9 cellular contexts compared by ENCODE assay signal in genomic region chr1:54272134-54272533, GRCh38.
A peak's percentile ranks its signal among the peaks of the same experiment; 100 is the strongest.
DNase-seq lines count a peak whose midpoint lies in the region; ATAC-seq and TF ChIP-seq lines count a peak whose summit lies in the region.
"Had no signal": no experiment of that assay in that cellular context is flagged by ENCODE, and none has a peak within 500 bp of the region (broad histone marks: within the 10 kb centered on the region; RNA-seq: fewer than 3 reads in every experiment).

No MANE protein-coding gene starts in this region.

- H4K20me1 ChIP-seq in BLaER1: peaks cover 93% of the 10 kb centered on the region

- in situ Hi-C loops in brain microvascular endothelial cell (cut with HindIII; ENCODE audit: low pct_ligation_motif_present, low sequenced_read_pairs): no loop called here

- no peak for TF ChIP-seq POLR2A in prostate gland (IDR thresholded peaks at IDR 0.05)

- peak; percentile 35 for DNase-seq in kidney tubule cell (ENCODE audit: low spot score)
- no peak for DNase-seq in prostate gland (ENCODE audit: low spot score)
- no peak for DNase-seq in brain microvascular endothelial cell
- no peak for DNase-seq in NCI-H128 (lab: John Stamatoyannopoulos, UW; ENCODE audit: unreplicated experiment)
- DNase-seq in amniotic stem cell (lab: John Stamatoyannopoulos, UW): no peak

- intact Hi-C loops in prostate gland (cut with DNase I): loop anchor here (2.0 kb wide), 1 partner anchor 135 kb away; the partner anchor contains the start of gene SSBP3

- H3K4me1 ChIP-seq in BLaER1 (peaks cover 30% of the 10 kb centered on the region), prostate gland (replicated peaks) (peaks cover 35% of the 10 kb centered on the region)

- H3K27me3 ChIP-seq in BLaER1: no peaks in the 10 kb centered on the region
- H3K27me3 ChIP-seq in prostate gland (replicated peaks; ENCODE audit: insufficient read depth): no peaks in the 10 kb centered on the region
- H3K27me3 ChIP-seq in brain microvascular endothelial cell (replicated peaks): no peaks in the 10 kb centered on the region

- H3K36me3 ChIP-seq in BLaER1 (peaks cover 61% of the 10 kb centered on the region), prostate gland (no peaks in the 10 kb centered on the region), brain microvascular endothelial cell (replicated peaks) (no peaks in the 10 kb centered on the region)

- ATAC-seq in SK-N-SH treated with all-trans-retinoic acid at 6 μM for 48 hours: no peak

- H3K27ac ChIP-seq in BLaER1 (0 out of 2 replicates have a peak overlapping the region, but pooled peaks have one; percentile 19), angular gyrus (ENCODE audit: low read depth, low read length) (peak overlapping the region; percentile 29), prostate gland (peak overlapping the region; percentile 80 to 86), brain microvascular endothelial cell (no peak overlapping the region)
- H3K27ac ChIP-seq: HL-60 had no signal

- H3K4me3 ChIP-seq in BLaER1 (no peak overlapping the region), prostate gland (no peak overlapping the region), brain microvascular endothelial cell (ENCODE audit: low read depth, low read length) (no peak overlapping the region)

- WGBS in prostate gland: 55% methylated on average over 2 of the region's 2 CpGs

- no peak overlapping the region for H3K9ac ChIP-seq in BLaER1

- H3K9me3 ChIP-seq in BLaER1 (no peaks in the 10 kb centered on the region), prostate gland (no peaks in the 10 kb centered on the region)

- TF ChIP-seq CTCF in prostate gland (IDR thresholded peaks at IDR 0.05) (no peak), brain microvascular endothelial cell (IDR thresholded peaks at IDR 0.05; ENCODE audit: low read depth, low read length, missing control alignments) (no peak)

- H3K4me2 ChIP-seq in BLaER1: no peak overlapping the region

TF ChIP-seq in SK-N-SH treated with all-trans-retinoic acid at 6 μM for 48 hours, 23 proteins besides CTCF, POLR2A, EP300 and RAD21:
- TF ChIP-seq ZNF70 (CRISPR knock-in tag; IDR thresholded peaks at IDR 0.05): no peak
- no peak for TF ChIP-seq CREB5 (CRISPR knock-in tag; IDR thresholded peaks at IDR 0.05; ENCODE audit: low read depth)
- TF ChIP-seq BACH2 (CRISPR knock-in tag; IDR thresholded peaks at IDR 0.05; ENCODE audit: borderline replicate concordance): no peak
- TF ChIP-seq TOX (CRISPR knock-in tag; IDR thresholded peaks at IDR 0.05; ENCODE audit: borderline replicate concordance): no peak
- no peak for TF ChIP-seq ISL1 (CRISPR knock-in tag; IDR thresholded peaks at IDR 0.05)
- TF ChIP-seq ZNF565 (CRISPR knock-in tag; conservative IDR thresholded peaks at IDR 0.05; ENCODE audit: low read depth): no peak
- TF ChIP-seq ZFP3 (CRISPR knock-in tag; IDR thresholded peaks at IDR 0.05): no peak
- no peak for TF ChIP-seq ZNF8 (CRISPR knock-in tag; IDR thresholded peaks at IDR 0.05)
- TF ChIP-seq ZC3H10 (CRISPR knock-in tag; IDR thresholded peaks at IDR 0.05): no peak
- TF ChIP-seq ARNTL (CRISPR knock-in tag; IDR thresholded peaks at IDR 0.05; ENCODE audit: borderline replicate concordance, low read depth): no peak
- no peak for TF ChIP-seq CSRNP3 (CRISPR knock-in tag; IDR thresholded peaks at IDR 0.05)
- TF ChIP-seq ESRRG (CRISPR knock-in tag; IDR thresholded peaks at IDR 0.05): no peak
- TF ChIP-seq GLIS3 (CRISPR knock-in tag; IDR thresholded peaks at IDR 0.05): no peak
